In genomic region chr2:158732573-158733429, GRCh38 we compare ENCODE assay signal across 31 cellular contexts.
A peak's percentile ranks its signal among the peaks of the same experiment; 100 is the strongest.
DNase-seq lines count a peak whose midpoint lies in the region; ATAC-seq, FAIRE-seq and TF ChIP-seq lines count a peak whose summit lies in the region.
"Had no signal": no experiment of that assay in that cellular context is flagged by ENCODE, and none has a peak within 500 bp of the region (broad histone marks: within the 10 kb centered on the region; RNA-seq: fewer than 3 reads in every experiment).

No MANE protein-coding gene starts in this region.

- no peak overlapping the region for H3K23ac ChIP-seq in IMR-90 (ENCODE audit: low read depth, low read length)

- H3K4me2 ChIP-seq in A549 (no peak overlapping the region), IMR-90 (ENCODE audit: low read depth, low read length) (no peak overlapping the region)
- H3K4me2 ChIP-seq: BLaER1, hepatocyte had no signal

- H3K27ac Mint-ChIP-seq in mesothelial cell of epicardium = peak overlapping the region; percentile 8
- H3K27ac Mint-ChIP-seq: activated CD4-positive, alpha-beta T cell treated with anti-CD3 and anti-CD28 coated beads for 36 hours; activated CD8-positive, alpha-beta T cell treated with anti-CD3 and anti-CD28 coated beads, Interleukin-2, amount 10 ng/mL, durations not matched to agents 7 days and 5 days; activated naive CD4-positive, alpha-beta T cell treated with anti-CD3 and anti-CD28 coated beads for 36 hours; endodermal cell; stimulated activated naive CD8-positive, alpha-beta T cell treated with anti-CD3 and anti-CD28 coated beads, Interleukin-15, Interleukin-2, amounts not matched to agents 100 ng/mL and 50 ng/mL, for 24 hours had no signal

- WGBS in A549 (ENCODE audit: missing lambda C conversion rate) = 86% methylated on average over 5 of the region's 5 CpGs
- no CpG with 5 or more reads among the region's 5 CpGs for WGBS in IMR-90 (ENCODE audit: extremely low coverage in 2 of 2, insufficient read length in 1 of 2), 2 experiments

- H3K9ac ChIP-seq in IMR-90 (ENCODE audit: low read depth, low read length) = no peak overlapping the region
- H3K9ac ChIP-seq: BLaER1, GM23248, parathyroid adenoma had no signal

- no peak overlapping the region for H3K4me3 Mint-ChIP-seq in mesothelial cell of epicardium
- H3K4me3 Mint-ChIP-seq: activated CD4-positive, alpha-beta T cell treated with anti-CD3 and anti-CD28 coated beads for 36 hours; activated CD8-positive, alpha-beta T cell treated with anti-CD3 and anti-CD28 coated beads, Interleukin-2, amount 10 ng/mL, durations not matched to agents 7 days and 5 days; activated naive CD4-positive, alpha-beta T cell treated with anti-CD3 and anti-CD28 coated beads for 36 hours; endodermal cell; stimulated activated naive CD8-positive, alpha-beta T cell treated with anti-CD3 and anti-CD28 coated beads, Interleukin-15, Interleukin-2, amounts not matched to agents 100 ng/mL and 50 ng/mL, for 24 hours had no signal

- H3K9me3 Mint-ChIP-seq in mesothelial cell of epicardium = no peaks in the 10 kb centered on the region
- H3K9me3 Mint-ChIP-seq: activated naive CD4-positive, alpha-beta T cell treated with anti-CD3 and anti-CD28 coated beads for 36 hours; endodermal cell; stimulated activated naive CD8-positive, alpha-beta T cell treated with anti-CD3 and anti-CD28 coated beads, Interleukin-15, Interleukin-2, amounts not matched to agents 100 ng/mL and 50 ng/mL, for 24 hours had no signal

- no peak overlapping the region for H4K91ac ChIP-seq in IMR-90 (ENCODE audit: insufficient read depth, low read depth, low read length)

- no peak overlapping the region for H2AFZ ChIP-seq in IMR-90 (replicated peaks; ENCODE audit: low read length, poor library complexity)
- H2AFZ ChIP-seq: GM23248, hepatocyte, parathyroid adenoma had no signal

- peaks cover 42% of the 10 kb centered on the region for H3K27me3 ChIP-seq in IMR-90 (ENCODE audit: control insufficient read depth, insufficient read depth, low read length)
- H3K27me3 ChIP-seq: BLaER1, gastrocnemius medialis, hepatocyte, SJCRH30, spleen, uterus had no signal

- no peak overlapping the region for H2BK20ac ChIP-seq in IMR-90 (ENCODE audit: low read depth, low read length)

- no peak overlapping the region for H2BK5ac ChIP-seq in IMR-90 (ENCODE audit: low read depth, low read length, poor library complexity, severe bottlenecking)

- no peak overlapping the region for H3K18ac ChIP-seq in IMR-90 (ENCODE audit: low read depth, low read length)

- H2BK15ac ChIP-seq in IMR-90 (ENCODE audit: low read depth, low read length) = no peak overlapping the region

- ATAC-seq in A549 (no peak), IMR-90 (ENCODE audit: low read depth) (no peak)
- ATAC-seq: activated CD4-positive, alpha-beta T cell treated with anti-CD3 and anti-CD28 coated beads for 36 hours; activated CD8-positive, alpha-beta T cell treated with anti-CD3 and anti-CD28 coated beads, Interleukin-2, amount 10 ng/mL, durations not matched to agents 7 days and 5 days; gastrocnemius medialis; right cardiac atrium had no signal

- BruUV-seq in IMR-90 (replicated peaks; lab: Mats Ljungman, UMichigan) = no TSS peak

- no peak overlapping the region for H3K56ac ChIP-seq in IMR-90 (ENCODE audit: extremely low read depth, insufficient read depth, low read length)

- H3K27ac ChIP-seq in A549 = no peak overlapping the region
- H3K27ac ChIP-seq in IMR-90 (ENCODE audit: insufficient read depth, low read length) = no peak overlapping the region
- H3K27ac ChIP-seq in epithelial cell of prostate = peak overlapping the region; percentile 80
- H3K27ac ChIP-seq: BLaER1, gastrocnemius medialis, GM23248, hepatocyte, parathyroid adenoma, SJCRH30, spleen, uterus had no signal

- dilution Hi-C loops in IMR-90 (cut with HindIII; ENCODE audit: low sequenced_read_pairs, unreplicated experiment) = no loop called here

- H3K79me1 ChIP-seq in IMR-90 (ENCODE audit: low read depth in 1 of 2, low read length in 2 of 2) = no peaks in the 10 kb centered on the region

- POLR2A ChIA-PET in A549 (lab: Yijun Ruan, JAX) (no interaction called here), IMR-90 (lab: Charles Lee; ENCODE audit: unreplicated experiment) (interaction anchor here (0.6 kb wide), 1 partner anchor 66 kb away, joined by 3 read pairs; no protein-coding TSS in a partner anchor)

- H3K4ac ChIP-seq in IMR-90 (ENCODE audit: low read depth, low read length) = no peak overlapping the region

- no peak for FAIRE-seq in A549 (lab: Jason Lieb, UNC)

- H3K9me3 ChIP-seq in A549 (no peaks in the 10 kb centered on the region), IMR-90 (ENCODE audit: control insufficient read depth, insufficient read depth, low read length) (no peaks in the 10 kb centered on the region)
- H3K9me3 ChIP-seq: BLaER1, Caco-2, gastrocnemius medialis, SJCRH30, spleen, uterus had no signal

- no peak overlapping the region for H4K8ac ChIP-seq in IMR-90 (ENCODE audit: low read depth in 2 of 2, low read length in 2 of 2)

- intact Hi-C loops in IMR-90 (cut with micrococcal nuclease) = loop anchor here (10.0 kb wide), 1 partner anchor 188 kb away; no protein-coding TSS in a partner anchor

- no peaks in the 10 kb centered on the region for H3K9me1 ChIP-seq in IMR-90 (ENCODE audit: insufficient read depth, low read length)

- TF ChIP-seq POLR2A in A549 (IDR thresholded peaks at IDR 0.05; ENCODE audit: low read length) (no peak), IMR-90 (IDR thresholded peaks at IDR 0.05; ENCODE audit: low read depth, low read length) (no peak)

- no peak overlapping the region for H3K14ac ChIP-seq in IMR-90 (replicated peaks; ENCODE audit: low read depth, low read length)

- no peaks in the 10 kb centered on the region for H3K36me3 ChIP-seq in IMR-90 (ENCODE audit: control insufficient read depth, insufficient read depth, low read length)
- H3K36me3 ChIP-seq: BLaER1, gastrocnemius medialis, SJCRH30, spleen, uterus had no signal

- CTCF ChIA-PET in A549 (lab: Yijun Ruan, JAX) = interaction anchor here (0.8 to 5.2 kb wide), 6 partner anchors 8 to 698 kb away, joined by 3 to 39 read pairs (median 5); no protein-coding TSS in a partner anchor
- CTCF ChIA-PET in IMR-90 (lab: Yijun Ruan, JAX) = interaction anchor here (0.6 to 1.5 kb wide), 4 partner anchors 21 to 552 kb away, joined by 3 to 6 read pairs (median 3); no protein-coding TSS in a partner anchor

- DNase-seq in A549 (ENCODE audit: low read depth in 1 of 2, low spot score in 1 of 2) (no peak), IMR-90 (no peak), epithelial cell of prostate (ENCODE audit: low read depth, low spot score) (no peak), mesothelial cell of epicardium (ENCODE audit: low spot score in 2 of 2, unreplicated experiment in 2 of 2) (no peak), NCI-H748 treated with DMSO at 0.1 percent for 48 hours (lab: John Stamatoyannopoulos, UW) (no peak), OCI-M1 (lab: John Stamatoyannopoulos, UW) (no peak)
- DNase-seq in activated CD4-positive, alpha-beta T cell treated with anti-CD3 and anti-CD28 coated beads, Interleukin-2, amount 50 U/mL, for 1 hour = no peak
- DNase-seq: activated CD4-positive, alpha-beta T cell treated with anti-CD3 and anti-CD28 coated beads for 36 hours; activated CD8-positive, alpha-beta T cell treated with anti-CD3 and anti-CD28 coated beads, Interleukin-2, amount 10 ng/mL, durations not matched to agents 7 days and 5 days; activated naive CD4-positive, alpha-beta T cell treated with anti-CD3 and anti-CD28 coated beads for 36 hours; Caco-2; dermis blood vessel endothelial cell; DMS53; gastrocnemius medialis; GF-D8; GM23248; NCI-H1105; NCI-H1930; NCI-H226; right cardiac atrium; RPMI8226; SJCRH30; spleen; stimulated activated CD8-positive, alpha-beta memory T cell treated with anti-CD3 and anti-CD28 coated beads, Interleukin-4, amount 100 ng/mL, for 48 hours; SW 1271; uterus had no signal

- H4K20me1 ChIP-seq in IMR-90 (ENCODE audit: insufficient read depth, low read length) = no peaks in the 10 kb centered on the region
- H4K20me1 ChIP-seq: BLaER1 had no signal

- no peak for TF ChIP-seq CTCF in A549 (IDR thresholded peaks at IDR 0.05)
- TF ChIP-seq CTCF in IMR-90 (conservative IDR thresholded peaks at IDR 0.05; ENCODE audit: low read depth, low read length) = no peak
- TF ChIP-seq CTCF in mesothelial cell of epicardium (IDR thresholded peaks at IDR 0.05; ENCODE audit: unreplicated experiment) = no peak

- no peak for TF ChIP-seq EP300 in A549 (IDR thresholded peaks at IDR 0.05)

- no peak overlapping the region for H2BK120ac ChIP-seq in IMR-90 (ENCODE audit: low read depth, low read length)

- peaks cover 19% of the 10 kb centered on the region for H3K4me1 Mint-ChIP-seq in mesothelial cell of epicardium
- H3K4me1 Mint-ChIP-seq: activated CD4-positive, alpha-beta T cell treated with anti-CD3 and anti-CD28 coated beads for 36 hours; endodermal cell had no signal

- peaks cover 6% of the 10 kb centered on the region for H3K27me3 Mint-ChIP-seq in mesothelial cell of epicardium (ENCODE audit: low read depth)

- H3K36me3 Mint-ChIP-seq in mesothelial cell of epicardium = no peaks in the 10 kb centered on the region

- no peak overlapping the region for H2AK9ac ChIP-seq in IMR-90 (replicated peaks; ENCODE audit: low read depth, low read length, poor library complexity)

- H2AK5ac ChIP-seq in IMR-90 (ENCODE audit: low read depth, low read length) = no peak overlapping the region

- H3K4me3 ChIP-seq in A549 = no peak overlapping the region
- no peak overlapping the region for H3K4me3 ChIP-seq in IMR-90 (ENCODE audit: insufficient read depth, low read depth, low read length)
- H3K4me3 ChIP-seq: BLaER1, gastrocnemius medialis, GM23248, hepatocyte, SJCRH30, spleen, uterus had no signal

- H3K4me1 ChIP-seq in A549 = no peaks in the 10 kb centered on the region
- no peaks in the 10 kb centered on the region for H3K4me1 ChIP-seq in IMR-90 (ENCODE audit: control insufficient read depth, insufficient read depth, low read length)
- H3K4me1 ChIP-seq: BLaER1, gastrocnemius medialis, parathyroid adenoma, SJCRH30, spleen, uterus had no signal

- TF ChIP-seq RAD21 in A549 (conservative IDR thresholded peaks at IDR 0.05 in 1 of 2, IDR thresholded peaks at IDR 0.05 in 1 of 2) = no peak
- TF ChIP-seq RAD21 in IMR-90 (IDR thresholded peaks at IDR 0.05; ENCODE audit: low read length) = no peak

- in situ Hi-C loops in IMR-90 (cut with MboI; ENCODE audit: low sequenced_read_pairs) = no loop called here

- no peak overlapping the region for H4K5ac ChIP-seq in IMR-90 (ENCODE audit: low read depth, low read length)

TF ChIP-seq in A549, 52 proteins besides CTCF, POLR2A, EP300 and RAD21:
- peak; percentile 60 for TF ChIP-seq MAFK (IDR thresholded peaks at IDR 0.05; ENCODE audit: partially characterized antibody)
- TF ChIP-seq HOXB5 (CRISPR knock-in tag; IDR thresholded peaks at IDR 0.05) = no peak

TF ChIP-seq in IMR-90, 13 proteins besides CTCF, POLR2A, EP300 and RAD21 (continues in another document):
- TF ChIP-seq NFE2L2 (IDR thresholded peaks at IDR 0.05; ENCODE audit: low read depth, low read length) (no peak), USF2 (IDR thresholded peaks at IDR 0.05; ENCODE audit: low read depth, low read length) (no peak)
